1 cellular context compared by ENCODE assay signal in genomic region chr2:61357681-61358080, GRCh38.
TF ChIP-seq lines count a peak whose summit lies in the region.

No MANE protein-coding gene starts in this region.

TF ChIP-seq in K562, 482 proteins besides CTCF, POLR2A, EP300 and RAD21 (continued from another document):
- no peak for TF ChIP-seq CLOCK (CRISPR knock-in tag; IDR thresholded peaks at IDR 0.05; ENCODE audit: borderline replicate concordance)
- no peak for TF ChIP-seq HES1 (IDR thresholded peaks at IDR 0.05; ENCODE audit: low read depth)
- no peak for TF ChIP-seq ARID1B (IDR thresholded peaks at IDR 0.05)
- no peak for TF ChIP-seq REST (CRISPR knock-in tag; IDR thresholded peaks at IDR 0.05; ENCODE audit: low read depth)
- no peak for TF ChIP-seq IRF2 (CRISPR knock-in tag; IDR thresholded peaks at IDR 0.05)
- no peak for TF ChIP-seq PATZ1 (CRISPR knock-in tag; IDR thresholded peaks at IDR 0.05; ENCODE audit: borderline replicate concordance)
- TF ChIP-seq BCLAF1 (IDR thresholded peaks at IDR 0.05; ENCODE audit: borderline replicate concordance in 1 of 2, control insufficient read depth in 1 of 2, low read depth in 2 of 2, low read length in 1 of 2) = no peak
- TF ChIP-seq PRMT5 (CRISPR knock-in tag; IDR thresholded peaks at IDR 0.05) = no peak
- no peak for TF ChIP-seq ZNF140 (CRISPR knock-in tag; IDR thresholded peaks at IDR 0.05)
